In the genomic region with DNA sequence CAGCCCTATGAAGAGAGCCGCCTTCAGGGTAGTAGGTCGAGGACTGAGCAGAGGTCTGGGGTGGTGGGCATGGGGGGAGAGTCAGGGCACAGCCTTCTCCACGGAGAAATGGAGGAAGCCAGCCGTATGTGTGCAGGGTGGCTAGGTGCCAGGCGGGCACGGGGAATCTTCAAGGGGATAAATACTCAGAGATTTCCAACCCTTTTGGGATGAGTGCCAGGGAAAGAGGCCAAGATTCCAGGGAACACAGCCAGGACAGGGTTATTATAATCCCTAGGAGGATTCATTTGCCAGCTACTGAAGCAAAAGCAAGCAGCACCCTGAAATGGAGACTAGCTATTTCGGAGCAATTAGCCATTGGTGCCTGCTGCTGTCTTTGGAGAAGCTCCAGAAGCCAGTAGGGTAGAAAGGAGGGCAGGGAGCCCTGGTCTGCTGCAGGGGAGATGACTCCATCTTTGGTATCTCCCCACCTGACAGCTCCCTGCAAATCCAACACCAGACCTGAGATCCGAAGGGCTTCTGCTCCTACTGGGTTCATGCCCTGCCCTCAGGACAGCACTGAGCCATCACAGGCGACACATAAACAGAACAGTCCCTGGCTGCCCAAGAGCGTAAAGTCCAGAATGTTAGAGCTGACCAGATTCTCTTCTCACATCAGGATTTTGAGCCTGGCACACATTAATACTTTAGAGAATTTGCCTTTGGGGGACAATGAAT, we compare ENCODE assay signal across 9 cellular contexts.
A peak's percentile ranks its signal among the peaks of the same experiment; 100 is the strongest.
DNase-seq lines count a peak whose midpoint lies in the region; ATAC-seq and TF ChIP-seq lines count a peak whose summit lies in the region.
"Had no signal": no experiment of that assay in that cellular context is flagged by ENCODE, and none has a peak within 500 bp of the region (broad histone marks: within the 10 kb centered on the region; RNA-seq: fewer than 3 reads in every experiment).

No MANE protein-coding gene starts in this region.

- peaks cover 16% of the 10 kb centered on the region for H3K27me3 Mint-ChIP-seq in neural progenitor cell (ENCODE audit: insufficient read depth, low read depth)

- H3K36me3 ChIP-seq in H7 (replicated peaks; ENCODE audit: control insufficient read depth, insufficient read depth, low read length) (no peaks in the 10 kb centered on the region), neural progenitor cell (no peaks in the 10 kb centered on the region)

- H3K36me3 Mint-ChIP-seq in neural progenitor cell: no peaks in the 10 kb centered on the region

- H3F3A ChIP-seq in neural progenitor cell (ENCODE audit: low read depth): no peaks in the 10 kb centered on the region

- H3K4me2 ChIP-seq in neural progenitor cell: no peak overlapping the region

- no peak overlapping the region for H3K27ac ChIP-seq in neural progenitor cell

- DNase-seq in AG10803 (ENCODE audit: low read depth): peak; percentile 26
- peak; percentile 30 for DNase-seq in NCI-H1694 treated with DMSO at 0.1 percent for 48 hours (lab: John Stamatoyannopoulos, UW)
- DNase-seq in cerebellum (ENCODE audit: low spot score): peak; percentile 62
- peak; percentile 19 for DNase-seq in midbrain (lab: John Stamatoyannopoulos, UW)
- no peak for DNase-seq in H7
- DNase-seq in HK-2 (ENCODE audit: unreplicated experiment): no peak
- no peak for DNase-seq in neural progenitor cell (ENCODE audit: low spot score)
- DNase-seq: nephron progenitor cell had no signal

- H3K27ac Mint-ChIP-seq in neural progenitor cell: no peak overlapping the region

- TF ChIP-seq CTCF in AG10803 (conservative IDR thresholded peaks at IDR 0.05; ENCODE audit: low read length): no peak
- no peak for TF ChIP-seq CTCF in neural progenitor cell (IDR thresholded peaks at IDR 0.05)

- H3K9me3 Mint-ChIP-seq in neural progenitor cell: peaks cover 4% of the 10 kb centered on the region
- H3K9me3 Mint-ChIP-seq: nephron progenitor cell had no signal

- H3K9me3 ChIP-seq in neural progenitor cell (ENCODE audit: low read depth): no peaks in the 10 kb centered on the region

- H3K4me1 Mint-ChIP-seq in neural progenitor cell: peaks cover 26% of the 10 kb centered on the region

- H3K4me1 ChIP-seq in neural progenitor cell: no peaks in the 10 kb centered on the region

- no peaks in the 10 kb centered on the region for H3K27me3 ChIP-seq in H7 (ENCODE audit: control insufficient read depth, insufficient read depth, low read length)
- H3K27me3 ChIP-seq in neural progenitor cell: no peaks in the 10 kb centered on the region

- H3K9ac ChIP-seq in neural progenitor cell: no peak overlapping the region

- H3K79me2 ChIP-seq in neural progenitor cell (ENCODE audit: low read depth): no peaks in the 10 kb centered on the region

- H3K4me3 Mint-ChIP-seq in neural progenitor cell: no peak overlapping the region
- H3K4me3 Mint-ChIP-seq: nephron progenitor cell had no signal

- ATAC-seq in GM18868 (IDR thresholded peaks at IDR 0.05; ENCODE audit: unreplicated experiment): no peak

- H4K20me1 ChIP-seq in neural progenitor cell (ENCODE audit: low read depth): no peaks in the 10 kb centered on the region

- no peak overlapping the region for H3K4me3 ChIP-seq in AG10803 (ENCODE audit: low read length)
- no peak overlapping the region for H3K4me3 ChIP-seq in H7 (ENCODE audit: insufficient read depth, low read depth, low read length)
- H3K4me3 ChIP-seq in neural progenitor cell: no peak overlapping the region

- no peak overlapping the region for H2AFZ ChIP-seq in neural progenitor cell (replicated peaks)

Comparison
In these comparisons a context has a peak if more than half of its experiments do, and no peak if none do; other contexts are left out.
1. DNase-seq: peak in AG10803 (single experiment), NCI-H1694 treated with DMSO at 0.1 percent for 48 hours (single experiment), cerebellum (single experiment) and midbrain (single experiment); none in H7 (single experiment), HK-2 (single experiment) and neural progenitor cell (single experiment).